8 cellular contexts compared by ENCODE assay signal in genomic region chr2:41698787-41699422, GRCh38.
DNase-seq lines count a peak whose midpoint lies in the region; ATAC-seq, FAIRE-seq and TF ChIP-seq lines count a peak whose summit lies in the region.

No MANE protein-coding gene starts in this region.

- TF ChIP-seq EP300 in GM12878 (IDR thresholded peaks at IDR 0.05; ENCODE audit: borderline replicate concordance in 1 of 2, control insufficient read depth in 1 of 2, low read depth in 2 of 2, low read length in 2 of 2) (no peak), transverse colon (IDR thresholded peaks at IDR 0.05; ENCODE audit: low read depth) (no peak)

- RAD21 ChIA-PET in GM12878 (lab: Charles Lee; ENCODE audit: unreplicated experiment) = interaction anchor here (0.7 to 2.1 kb wide), 4 partner anchors 11 to 286 kb away, joined by 3 to 13 read pairs (median 3); no protein-coding TSS in a partner anchor

- H3K4me2 ChIP-seq in GM12878 (ENCODE audit: control insufficient read depth, insufficient read depth) = no peak overlapping the region

- H3K4me3 ChIP-seq in GM12878 (no peak overlapping the region), transverse colon (no peak overlapping the region)

- H3K9ac ChIP-seq in GM12878 (ENCODE audit: control insufficient read depth, insufficient read depth, low read length) = no peak overlapping the region

- peak; percentile 66 to 83 (median 80) for TF ChIP-seq CTCF in GM12878 (IDR thresholded peaks at IDR 0.05 in 2 of 3, conservative IDR thresholded peaks at IDR 0.05 in 1 of 3; ENCODE audit: control insufficient read depth in 2 of 3, extremely low read depth in 1 of 3, insufficient read depth in 1 of 3, low read depth in 3 of 3, low read length in 3 of 3)
- peak; percentile 39 to 68 (median 56) for TF ChIP-seq CTCF in transverse colon (IDR thresholded peaks at IDR 0.05)

- H2AFZ ChIP-seq in GM12878 (ENCODE audit: control insufficient read depth, low read depth, low read length) = no peak overlapping the region

- H3K27ac ChIP-seq in GM12878 (ENCODE audit: control insufficient read depth, insufficient read depth) (no peak overlapping the region), transverse colon (no peak overlapping the region)

- intact Hi-C loops in GM12878 (cut with micrococcal nuclease; ENCODE audit: unreplicated experiment) = loop anchor here (1.0 to 5.0 kb wide), 2 partner anchors 285 to 1787 kb away; no protein-coding TSS in a partner anchor
- intact Hi-C loops in transverse colon (cut with DNase I; ENCODE audit: low total_unique reads) = loop anchor here (10.0 kb wide), 1 partner anchor 1784 kb away; no protein-coding TSS in a partner anchor

- DNase-seq in EH (ENCODE audit: low read depth) = peak; percentile 9
- DNase-seq in HuH-7.5 (ENCODE audit: low spot score) = peak; percentile 25
- no peak for DNase-seq in GM12878 (ENCODE audit: low read depth, low spot score)
- DNase-seq in left kidney (ENCODE audit: low read depth, low spot score) = peak; percentile 78
- peak; percentile 15 for DNase-seq in transverse colon
- no peak for DNase-seq in NCI-H510A (lab: John Stamatoyannopoulos, UW)
- no peak for DNase-seq in central memory CD4-positive, alpha-beta T cell

- H3K9me3 ChIP-seq in GM12878 (replicated peaks; ENCODE audit: control insufficient read depth, insufficient read depth, low read length) (no peaks in the 10 kb centered on the region), transverse colon (no peaks in the 10 kb centered on the region)

- H3K4me1 ChIP-seq in GM12878 (ENCODE audit: control insufficient read depth, insufficient read depth, low read length) (no peaks in the 10 kb centered on the region), transverse colon (peaks cover 0 to 7% (median 0%) of the 10 kb centered on the region in 4 donors)

- H3K79me2 ChIP-seq in GM12878 (ENCODE audit: control insufficient read depth, insufficient read depth, low read length) = no peaks in the 10 kb centered on the region

- WGBS in GM12878 (ENCODE audit: insufficient coverage, insufficient replicate concordance, low lambda C conversion rate, missing lambda C conversion rate) = 31% methylated on average over 16 of the region's 16 CpGs
- 39 to 70% methylated on average over 4 to 16 of the region's 16 CpGs for WGBS in transverse colon (ENCODE audit: low coverage in 1 of 2), 2 donors

- H4K20me1 ChIP-seq in GM12878 (ENCODE audit: control insufficient read depth, insufficient read depth) = no peaks in the 10 kb centered on the region

- TF ChIP-seq POLR2A in GM12878 (IDR thresholded peaks at IDR 0.05; ENCODE audit: low read depth, low read length) = no peak
- TF ChIP-seq POLR2A in transverse colon (IDR thresholded peaks at IDR 0.05) = no peak

- CTCF ChIA-PET in GM12878 (lab: Yijun Ruan, JAX) = interaction anchor here (0.7 to 2.3 kb wide), 20 partner anchors 9 to 1785 kb away, joined by 3 to 29 read pairs (median 4); no protein-coding TSS in a partner anchor

- no peaks in the 10 kb centered on the region for H3K36me3 ChIP-seq in GM12878 (ENCODE audit: control insufficient read depth in 2 of 2, insufficient read depth in 2 of 2, low read length in 1 of 2)
- H3K36me3 ChIP-seq in transverse colon = no peaks in the 10 kb centered on the region

- SMC1A ChIA-PET in GM12878 (lab: Charles Lee; ENCODE audit: uncharacterized antibody, unreplicated experiment) = interaction anchor here (0.9 to 2.1 kb wide), 7 partner anchors 15 to 285 kb away, joined by 3 to 14 read pairs (median 3); no protein-coding TSS in a partner anchor

- peaks cover 0 to 3% of the 10 kb centered on the region in 2 experiments; a peak in 2 of 4 replicates for H3K27me3 ChIP-seq in GM12878 (replicated peaks in 1 of 2; ENCODE audit: control insufficient read depth in 2 of 2, insufficient read depth in 2 of 2, low read length in 1 of 2)
- H3K27me3 ChIP-seq in transverse colon = no peaks in the 10 kb centered on the region

- FAIRE-seq in GM12878 (lab: Jason Lieb, UNC) = no peak

- peak; percentile 55 for TF ChIP-seq RAD21 in GM12878 (IDR thresholded peaks at IDR 0.05; ENCODE audit: insufficient read depth, low read depth, low read length)

- peak; percentile 66 for ATAC-seq in GM12878
- no peak for ATAC-seq in HG03280 (IDR thresholded peaks at IDR 0.05; ENCODE audit: unreplicated experiment)

- in situ Hi-C loops in GM12878 (cut with MboI) (loop anchor here (10.0 kb wide), 1 partner anchor 284 kb away; no protein-coding TSS in a partner anchor), transverse colon (cut with MboI; ENCODE audit: low pct_ligation_motif_present in 1 of 4, low pct_unique_long_range_greater_than_20kb in 1 of 4, low sequenced_read_pairs in 3 of 4) (no loop called here)

- BruUV-seq in GM12878 (replicated peaks; lab: Mats Ljungman, UMichigan) = no TSS peak

- POLR2A ChIA-PET in GM12878 (lab: Charles Lee) = interaction anchor here (0.6 kb wide), 1 partner anchor 16 kb away, joined by 5 read pairs; no protein-coding TSS in a partner anchor

TF ChIP-seq in GM12878, 131 proteins besides CTCF, POLR2A, EP300 and RAD21 (continues in another document):
- TF ChIP-seq SMC3 (IDR thresholded peaks at IDR 0.05; ENCODE audit: borderline replicate concordance, low read length) (peak; percentile 44; the same call in 1 of the 2 replicates), E4F1 (IDR thresholded peaks at IDR 0.05; ENCODE audit: borderline replicate concordance, partially characterized antibody) (no peak), BCL3 (IDR thresholded peaks at IDR 0.05; ENCODE audit: borderline replicate concordance, insufficient read depth, low read depth, low read length, poor library complexity, severe bottlenecking) (no peak), RUNX3 (IDR thresholded peaks at IDR 0.05; ENCODE audit: low read length) (no peak), IRF4 (IDR thresholded peaks at IDR 0.05; ENCODE audit: low read depth, low read length) (no peak), NFXL1 (IDR thresholded peaks at IDR 0.05; ENCODE audit: borderline replicate concordance) (no peak), SMAD1 (IDR thresholded peaks at IDR 0.05; ENCODE audit: low read depth, partially characterized antibody) (no peak), RFX5 (IDR thresholded peaks at IDR 0.05; ENCODE audit: low read depth, low read length) (no peak), PRDM15 (CRISPR knock-in tag; IDR thresholded peaks at IDR 0.05) (no peak)

Comparison
In these comparisons a context has a peak if more than half of its experiments do, and no peak if none do; other contexts are left out.
1. DNase-seq: peak in EH (single experiment), HuH-7.5 (single experiment), left kidney (single experiment) and transverse colon (single experiment); none in GM12878 (single experiment), NCI-H510A (single experiment) and central memory CD4-positive, alpha-beta T cell (single experiment).